ENCODE assay signal across 1 cellular context in the genomic region with DNA sequence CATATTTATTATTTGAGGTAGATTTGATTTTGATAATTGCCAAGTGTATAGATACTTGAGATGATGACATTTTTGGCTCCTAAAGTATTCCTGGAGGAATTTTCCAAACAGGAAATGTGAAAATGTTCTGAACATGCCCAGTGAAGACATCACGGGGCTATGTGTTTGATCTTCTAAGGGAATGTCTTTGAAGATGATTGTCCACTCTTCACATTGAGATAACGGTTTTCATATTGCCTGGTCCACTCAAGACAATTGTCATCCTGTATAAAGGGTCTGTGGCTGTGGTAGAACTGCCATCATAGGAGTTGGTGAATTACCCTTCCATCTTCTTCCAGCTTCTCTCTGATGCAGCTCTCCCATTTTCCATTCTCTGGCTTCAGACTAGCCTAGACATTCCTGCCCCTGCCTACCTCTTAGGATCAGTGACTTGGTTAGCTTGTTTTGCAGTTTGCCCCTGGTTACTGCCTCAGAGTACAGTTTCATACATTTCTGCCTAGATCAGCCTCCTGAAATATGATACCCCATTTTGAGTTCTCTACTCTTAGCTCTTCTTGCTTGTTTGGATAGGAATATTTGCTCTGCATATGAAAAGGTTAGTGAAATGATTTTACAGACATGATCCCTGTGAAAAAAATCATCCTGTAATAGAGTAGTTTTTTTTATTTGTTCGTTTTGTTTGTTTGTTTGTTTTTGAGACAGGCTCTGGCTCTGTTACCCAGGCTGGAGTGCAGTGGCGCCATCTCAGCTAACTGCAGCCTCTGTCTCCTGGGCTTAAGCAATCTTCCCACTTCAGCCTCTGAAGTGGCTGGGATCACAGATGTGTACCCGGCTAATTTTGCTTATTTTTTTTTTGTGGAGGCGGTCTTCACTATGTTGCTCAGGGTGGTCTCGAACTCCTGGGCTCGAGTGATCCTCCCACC.
TF ChIP-seq lines count a peak whose summit lies in the region.

No MANE protein-coding gene starts in this region.

TF ChIP-seq in GM23338, 12 proteins besides CTCF, POLR2A, EP300 and RAD21 (continued from another document):
- TF ChIP-seq, protein P1, sequence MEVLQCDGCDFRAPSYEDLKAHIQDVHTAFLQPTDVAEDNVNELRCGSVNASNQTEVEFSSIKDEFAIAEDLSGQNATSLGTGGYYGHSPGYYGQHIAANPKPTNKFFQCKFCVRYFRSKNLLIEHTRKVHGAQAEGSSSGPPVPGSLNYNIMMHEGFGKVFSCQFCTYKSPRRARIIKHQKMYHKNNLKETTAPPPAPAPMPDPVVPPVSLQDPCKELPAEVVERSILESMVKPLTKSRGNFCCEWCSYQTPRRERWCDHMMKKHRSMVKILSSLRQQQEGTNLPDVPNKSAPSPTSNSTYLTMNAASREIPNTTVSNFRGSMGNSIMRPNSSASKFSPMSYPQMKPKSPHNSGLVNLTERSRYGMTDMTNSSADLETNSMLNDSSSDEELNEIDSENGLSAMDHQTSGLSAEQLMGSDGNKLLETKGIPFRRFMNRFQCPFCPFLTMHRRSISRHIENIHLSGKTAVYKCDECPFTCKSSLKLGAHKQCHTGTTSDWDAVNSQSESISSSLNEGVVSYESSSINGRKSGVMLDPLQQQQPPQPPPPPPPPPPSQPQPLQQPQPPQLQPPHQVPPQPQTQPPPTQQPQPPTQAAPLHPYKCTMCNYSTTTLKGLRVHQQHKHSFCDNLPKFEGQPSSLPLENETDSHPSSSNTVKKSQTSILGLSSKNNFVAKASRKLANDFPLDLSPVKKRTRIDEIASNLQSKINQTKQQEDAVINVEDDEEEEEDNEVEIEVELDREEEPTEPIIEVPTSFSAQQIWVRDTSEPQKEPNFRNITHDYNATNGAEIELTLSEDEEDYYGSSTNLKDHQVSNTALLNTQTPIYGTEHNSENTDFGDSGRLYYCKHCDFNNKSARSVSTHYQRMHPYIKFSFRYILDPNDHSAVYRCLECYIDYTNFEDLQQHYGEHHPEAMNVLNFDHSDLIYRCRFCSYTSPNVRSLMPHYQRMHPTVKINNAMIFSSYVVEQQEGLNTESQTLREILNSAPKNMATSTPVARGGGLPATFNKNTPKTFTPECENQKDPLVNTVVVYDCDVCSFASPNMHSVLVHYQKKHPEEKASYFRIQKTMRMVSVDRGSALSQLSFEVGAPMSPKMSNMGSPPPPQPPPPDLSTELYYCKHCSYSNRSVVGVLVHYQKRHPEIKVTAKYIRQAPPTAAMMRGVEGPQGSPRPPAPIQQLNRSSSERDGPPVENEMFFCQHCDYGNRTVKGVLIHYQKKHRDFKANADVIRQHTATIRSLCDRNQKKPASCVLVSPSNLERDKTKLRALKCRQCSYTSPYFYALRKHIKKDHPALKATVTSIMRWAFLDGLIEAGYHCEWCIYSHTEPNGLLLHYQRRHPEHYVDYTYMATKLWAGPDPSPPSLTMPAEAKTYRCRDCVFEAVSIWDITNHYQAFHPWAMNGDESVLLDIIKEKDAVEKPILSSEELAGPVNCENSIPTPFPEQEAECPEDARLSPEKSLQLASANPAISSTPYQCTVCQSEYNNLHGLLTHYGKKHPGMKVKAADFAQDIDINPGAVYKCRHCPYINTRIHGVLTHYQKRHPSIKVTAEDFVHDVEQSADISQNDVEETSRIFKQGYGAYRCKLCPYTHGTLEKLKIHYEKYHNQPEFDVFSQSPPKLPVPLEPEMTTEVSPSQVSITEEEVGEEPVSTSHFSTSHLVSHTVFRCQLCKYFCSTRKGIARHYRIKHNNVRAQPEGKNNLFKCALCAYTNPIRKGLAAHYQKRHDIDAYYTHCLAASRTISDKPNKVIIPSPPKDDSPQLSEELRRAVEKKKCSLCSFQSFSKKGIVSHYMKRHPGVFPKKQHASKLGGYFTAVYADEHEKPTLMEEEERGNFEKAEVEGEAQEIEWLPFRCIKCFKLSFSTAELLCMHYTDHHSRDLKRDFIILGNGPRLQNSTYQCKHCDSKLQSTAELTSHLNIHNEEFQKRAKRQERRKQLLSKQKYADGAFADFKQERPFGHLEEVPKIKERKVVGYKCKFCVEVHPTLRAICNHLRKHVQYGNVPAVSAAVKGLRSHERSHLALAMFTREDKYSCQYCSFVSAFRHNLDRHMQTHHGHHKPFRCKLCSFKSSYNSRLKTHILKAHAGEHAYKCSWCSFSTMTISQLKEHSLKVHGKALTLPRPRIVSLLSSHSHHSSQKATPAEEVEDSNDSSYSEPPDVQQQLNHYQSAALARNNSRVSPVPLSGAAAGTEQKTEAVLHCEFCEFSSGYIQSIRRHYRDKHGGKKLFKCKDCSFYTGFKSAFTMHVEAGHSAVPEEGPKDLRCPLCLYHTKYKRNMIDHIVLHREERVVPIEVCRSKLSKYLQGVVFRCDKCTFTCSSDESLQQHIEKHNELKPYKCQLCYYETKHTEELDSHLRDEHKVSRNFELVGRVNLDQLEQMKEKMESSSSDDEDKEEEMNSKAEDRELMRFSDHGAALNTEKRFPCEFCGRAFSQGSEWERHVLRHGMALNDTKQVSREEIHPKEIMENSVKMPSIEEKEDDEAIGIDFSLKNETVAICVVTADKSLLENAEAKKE (CRISPR knock-in tag; IDR thresholded peaks at IDR 0.05), result no peak
- TF ChIP-seq ZNF331 (CRISPR knock-in tag; IDR thresholded peaks at IDR 0.05; ENCODE audit: low read depth) (no peak), STAT1 (IDR thresholded peaks at IDR 0.05; ENCODE audit: unreplicated experiment) (no peak), CREB1 (CRISPR knock-in tag; IDR thresholded peaks at IDR 0.05; ENCODE audit: low read depth) (no peak)
